Comparison of ENCODE assay signal across 7 cellular contexts in the genomic region with DNA sequence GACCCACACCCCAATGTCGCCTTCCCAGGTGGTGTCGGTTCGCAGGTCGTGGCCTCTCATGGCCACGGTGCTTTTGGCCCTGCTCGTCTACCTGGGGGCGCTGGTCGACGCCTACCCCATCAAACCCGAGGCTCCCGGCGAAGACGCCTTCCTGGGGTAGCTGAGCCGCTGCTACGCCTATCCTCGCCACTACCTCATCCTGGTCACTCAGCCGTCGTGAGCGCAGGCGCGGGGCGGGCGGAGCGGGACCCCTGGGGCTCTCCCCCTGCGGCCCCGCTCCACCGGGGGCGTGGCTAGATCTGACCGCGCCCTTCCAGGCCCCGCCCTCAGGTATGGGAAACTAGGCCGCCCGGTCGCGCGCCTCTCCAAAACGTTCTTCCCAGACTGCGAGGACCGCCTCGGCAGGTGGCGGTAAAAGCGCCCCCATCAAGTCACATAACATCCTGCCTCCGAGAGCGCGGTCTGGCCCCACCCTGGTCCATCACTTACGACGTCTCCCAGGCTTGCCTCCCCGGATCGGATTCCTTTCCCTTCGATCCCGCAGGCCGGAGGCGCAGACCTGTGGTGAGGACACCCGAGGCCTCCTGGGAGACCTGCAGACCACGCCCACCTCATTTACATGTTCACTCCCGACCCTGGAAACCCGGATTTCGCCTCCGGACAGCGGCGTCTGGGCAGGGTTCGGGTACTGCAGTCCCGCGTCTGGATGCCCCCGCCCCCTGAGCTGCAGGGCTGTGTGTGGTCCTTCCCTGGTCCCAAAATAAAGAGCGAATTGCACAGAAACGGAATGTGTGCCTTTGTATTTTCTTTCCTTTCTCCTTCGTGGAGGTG.
DNase-seq lines count a peak whose midpoint lies in the region; ATAC-seq and TF ChIP-seq lines count a peak whose summit lies in the region.

No MANE protein-coding gene starts in this region.

- peak; percentile 40 for ATAC-seq in activated naive CD8-positive, alpha-beta T cell treated with anti-CD3 and anti-CD28 coated beads, Interleukin-2, amount 10 ng/mL, durations not matched to agents 7 days and 5 days (ENCODE audit: low read depth)
- ATAC-seq in GM19035 (IDR thresholded peaks at IDR 0.05; ENCODE audit: unreplicated experiment), result no peak

- H3K4me1 Mint-ChIP-seq in activated naive CD8-positive, alpha-beta T cell treated with anti-CD3 and anti-CD28 coated beads, Interleukin-2, amount 10 ng/mL, durations not matched to agents 7 days and 5 days, result peaks cover 11% of the 10 kb centered on the region

- H3K27ac Mint-ChIP-seq in activated naive CD8-positive, alpha-beta T cell treated with anti-CD3 and anti-CD28 coated beads, Interleukin-2, amount 10 ng/mL, durations not matched to agents 7 days and 5 days, result no peak overlapping the region

- H3K27me3 Mint-ChIP-seq in activated naive CD8-positive, alpha-beta T cell treated with anti-CD3 and anti-CD28 coated beads, Interleukin-2, amount 10 ng/mL, durations not matched to agents 7 days and 5 days, result peaks cover 46% of the 10 kb centered on the region

- POLR2A ChIA-PET in activated naive CD8-positive, alpha-beta T cell treated with anti-CD3 and anti-CD28 coated beads, Interleukin-2, amount 10 ng/mL, durations not matched to agents 7 days and 5 days (lab: Charles Lee), result no interaction called here

- no peaks in the 10 kb centered on the region for H3K9me3 Mint-ChIP-seq in activated naive CD8-positive, alpha-beta T cell treated with anti-CD3 and anti-CD28 coated beads, Interleukin-2, amount 10 ng/mL, durations not matched to agents 7 days and 5 days

- H3K4me3 ChIP-seq in GM12865 (ENCODE audit: low read depth, low read length), result peak overlapping the region; percentile 55

- no peaks in the 10 kb centered on the region for H3K36me3 Mint-ChIP-seq in activated naive CD8-positive, alpha-beta T cell treated with anti-CD3 and anti-CD28 coated beads, Interleukin-2, amount 10 ng/mL, durations not matched to agents 7 days and 5 days

- peak overlapping the region; percentile 80 for H3K4me3 Mint-ChIP-seq in activated naive CD8-positive, alpha-beta T cell treated with anti-CD3 and anti-CD28 coated beads, Interleukin-2, amount 10 ng/mL, durations not matched to agents 7 days and 5 days

- TF ChIP-seq CTCF in GM12865 (IDR thresholded peaks at IDR 0.05; ENCODE audit: insufficient read depth, low read depth, low read length, missing control alignments), result no peak

- DNase-seq in GM12865 (ENCODE audit: low read depth) (peak; percentile 28), NCI-H2171 (lab: John Stamatoyannopoulos, UW) (peak; percentile 53), hepatic stellate cell (ENCODE audit: low spot score) (peak; percentile 40), renal cortical epithelial cell (ENCODE audit: low read depth) (peak; percentile 82), midbrain (lab: John Stamatoyannopoulos, UW) (no peak)
- peak; percentile 53 for DNase-seq in activated naive CD8-positive, alpha-beta T cell treated with anti-CD3 and anti-CD28 coated beads, Interleukin-2, amount 10 ng/mL, durations not matched to agents 7 days and 5 days
